ENCODE assay signal across 12 cellular contexts in the genomic region with DNA sequence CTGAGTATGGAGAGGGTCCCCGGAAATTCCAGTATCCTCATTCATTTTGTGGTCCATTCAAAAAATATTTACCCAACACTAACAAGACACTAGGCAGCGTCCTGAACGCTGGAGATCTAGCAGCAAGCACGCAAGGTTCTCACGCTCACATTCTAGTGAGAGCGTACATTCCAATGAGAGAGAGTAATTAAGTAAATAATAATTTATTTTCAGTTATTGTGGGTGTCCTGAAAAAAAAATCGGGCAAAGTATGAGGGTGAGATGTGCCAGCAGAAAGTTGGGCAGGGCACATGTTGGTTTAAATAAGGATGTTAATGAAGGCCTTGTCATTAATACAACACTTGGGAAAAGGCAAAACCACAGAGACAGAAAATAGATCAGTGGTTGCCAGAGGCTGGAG. TPM values are rescaled to one million over a fixed set of nuclear protein-coding genes. Genes with fewer than 3 reads are reported as not detected.
A peak's percentile ranks its signal among the peaks of the same experiment; 100 is the strongest.
DNase-seq lines count a peak whose midpoint lies in the region; ATAC-seq, FAIRE-seq and TF ChIP-seq lines count a peak whose summit lies in the region.
"Had no signal": no experiment of that assay in that cellular context is flagged by ENCODE, and none has a peak within 500 bp of the region (broad histone marks: within the 10 kb centered on the region; RNA-seq: fewer than 3 reads in every experiment).

No MANE protein-coding gene starts in this region.

- CTCF ChIA-PET in OCI-LY7 (lab: Charles Lee; ENCODE audit: unreplicated experiment) = no interaction called here

- FAIRE-seq in bronchial epithelial cell (lab: Jason Lieb, UNC) = no peak

- no peak overlapping the region for H3K4me3 Mint-ChIP-seq in nephron

- intact Hi-C loops in OCI-LY7 (cut with micrococcal nuclease; ENCODE audit: unreplicated experiment) = no loop called here
- intact Hi-C loops in sigmoid colon (cut with DNase I) = no loop called here

- ATAC-seq in activated CD4-positive, CD25-positive, alpha-beta regulatory T cell treated with anti-CD3 and anti-CD28 coated beads, Interleukin-2, amount 50 U/mL, for 24 hours = no peak

- TF ChIP-seq POLR2A in sigmoid colon (IDR thresholded peaks at IDR 0.05) = no peak

- peaks cover 7% of the 10 kb centered on the region for H3K4me1 Mint-ChIP-seq in nephron

- H3K79me2 ChIP-seq in OCI-LY7 (ENCODE audit: insufficient read depth, low read depth, low read length) = peaks cover 8% of the 10 kb centered on the region

- H3K4me3 ChIP-seq in OCI-LY7 (ENCODE audit: low read depth, low read length, poor library complexity, severe bottlenecking) (no peak overlapping the region), bronchial epithelial cell (ENCODE audit: low read depth, low read length) (no peak overlapping the region), sigmoid colon (no peak overlapping the region)

- WGBS in sigmoid colon, 2 donors = 88 to 89% methylated on average over 7 of the region's 7 CpGs

- H3K9me3 ChIP-seq in OCI-LY7 (ENCODE audit: low read length) (no peaks in the 10 kb centered on the region), sigmoid colon (no peaks in the 10 kb centered on the region)

- H3K9me3 Mint-ChIP-seq in nephron = no peaks in the 10 kb centered on the region

- no peaks in the 10 kb centered on the region for H3K27me3 ChIP-seq in bronchial epithelial cell (ENCODE audit: control insufficient read depth, insufficient read depth, low read length)
- no peaks in the 10 kb centered on the region for H3K27me3 ChIP-seq in sigmoid colon

- H3K27ac Mint-ChIP-seq in nephron = peak overlapping the region in 2 of 3 experiments; percentile 19 to 84

- POLR2A ChIA-PET in OCI-LY7 (lab: Charles Lee) = no interaction called here

- H3K36me3 Mint-ChIP-seq in nephron (ENCODE audit: low read depth) = no peaks in the 10 kb centered on the region

- H3K9me2 ChIP-seq in OCI-LY7 (ENCODE audit: insufficient read depth, low read length) = no peaks in the 10 kb centered on the region

- DNase-seq in DMS53 treated with DMSO at 0.1 percent for 48 hours (lab: John Stamatoyannopoulos, UW; ENCODE audit: unreplicated experiment) (peak; percentile 62), OCI-LY7 (ENCODE audit: low spot score) (no peak), bronchial epithelial cell (ENCODE audit: low read depth) (peak; percentile 93), sigmoid colon (no peak)
- DNase-seq in activated T-cell treated with anti-CD3 and anti-CD28 coated beads, Interleukin-2, amount 50 U/mL, for 1 hour = no peak
- no peak for DNase-seq in stimulated activated CD8-positive, alpha-beta memory T cell treated with anti-CD3 and anti-CD28 coated beads, Interleukin-4, amount 100 ng/mL, for 48 hours
- DNase-seq: activated CD4-positive, alpha-beta T cell treated with anti-CD3 and anti-CD28 coated beads, Interleukin-2, amount 50 U/mL, for 48 hours; activated naive CD4-positive, alpha-beta T cell; retina had no signal

- no TSS peak for BruUV-seq in OCI-LY7 (replicated peaks; lab: Mats Ljungman, UMichigan)

- H3K27ac ChIP-seq in OCI-LY7 (ENCODE audit: low read depth, low read length, poor library complexity, severe bottlenecking) (no peak overlapping the region), sigmoid colon (no peak overlapping the region)
- H3K27ac ChIP-seq: C4-2B had no signal

- peak overlapping the region; percentile 37; the same call in 1 of the 2 replicates for H2AFZ ChIP-seq in OCI-LY7 (ENCODE audit: low read length)

- no peak overlapping the region; the same call in 1 of the 2 replicates for H3K4me2 ChIP-seq in OCI-LY7 (ENCODE audit: low read length)

- H4K20me1 ChIP-seq in OCI-LY7 (ENCODE audit: insufficient read depth, low read length) = no peaks in the 10 kb centered on the region

- TF ChIP-seq EP300 in sigmoid colon (IDR thresholded peaks at IDR 0.05) = no peak

- no peaks in the 10 kb centered on the region for H3K27me3 Mint-ChIP-seq in nephron (ENCODE audit: low read depth)

- H3K36me3 ChIP-seq in OCI-LY7 (ENCODE audit: insufficient read depth, low read length) (no peaks in the 10 kb centered on the region), bronchial epithelial cell (ENCODE audit: control insufficient read depth, insufficient read depth, low read length) (no peaks in the 10 kb centered on the region), sigmoid colon (no peaks in the 10 kb centered on the region)

- H3K4me1 ChIP-seq in OCI-LY7 (ENCODE audit: insufficient read depth, low read length, poor library complexity, severe bottlenecking) (peaks cover 67% of the 10 kb centered on the region), sigmoid colon (peaks cover 0 to 10% (median 0%) of the 10 kb centered on the region in 4 donors)

- TF ChIP-seq CTCF in OCI-LY7 (conservative IDR thresholded peaks at IDR 0.05; ENCODE audit: low read length) (no peak), bronchial epithelial cell (IDR thresholded peaks at IDR 0.05; ENCODE audit: insufficient read depth, low read length, severe bottlenecking) (no peak), nephron (IDR thresholded peaks at IDR 0.05; ENCODE audit: unreplicated experiment in 3 of 3) (no peak), sigmoid colon (IDR thresholded peaks at IDR 0.05) (no peak)

RNA-seq across cellular contexts. Expression of gene TMEM156, which starts 4.0 kb away (rescaled TPM):
- total RNA-seq in OCI-LY7 (2014; rRNA removed; shearing (Covaris generic)) = 25.0 and 29.0 TPM in 2 replicates
- total RNA-seq in OCI-LY7 (2022) = 29.4 and 35.7 TPM in 2 replicates
- total RNA-seq in bronchial epithelial cell = 2.0 and 3.4 TPM in 2 replicates
- under 1 TPM in 1 of 4 donors, not detected in 3; 0.66 TPM for total RNA-seq in sigmoid colon
- 1 to 10 TPM in 2 of 3 donors, not detected in 1; 6.5 to 9.1 TPM for polyA plus RNA-seq in sigmoid colon

RNA-seq across cellular contexts. Expression of gene KLHL5, which starts 25.9 kb away (rescaled TPM):
- total RNA-seq in OCI-LY7 (2014; rRNA removed; shearing (Covaris generic)) = 34.4 and 47.5 TPM in 2 replicates
- 59.8 and 69.8 TPM in 2 replicates for total RNA-seq in OCI-LY7 (2022)
- 84.6 and 121 TPM in 2 replicates for total RNA-seq in bronchial epithelial cell
- 100 to 1,000 TPM in 3 of 4 donors, 10 to 100 TPM in 1; 88.5 to 179 (median 161) TPM for total RNA-seq in sigmoid colon
- 10 to 100 TPM in 1 of 3 donors, 1 to 10 TPM in 2; 5.8 to 15.2 (median 6.6) TPM for polyA plus RNA-seq in sigmoid colon

Comparison
In these comparisons a context has a peak if more than half of its experiments do, and no peak if none do; other contexts are left out.
1. DNase-seq: peak in DMS53 treated with DMSO at 0.1 percent for 48 hours (single experiment) and bronchial epithelial cell (single experiment); none in OCI-LY7 (single experiment), activated T-cell treated with anti-CD3 and anti-CD28 coated beads, Interleukin-2, amount 50 U/mL, for 1 hour (single experiment), sigmoid colon (single experiment) and stimulated activated CD8-positive, alpha-beta memory T cell treated with anti-CD3 and anti-CD28 coated beads, Interleukin-4, amount 100 ng/mL, for 48 hours (single experiment).